In the genomic region with DNA sequence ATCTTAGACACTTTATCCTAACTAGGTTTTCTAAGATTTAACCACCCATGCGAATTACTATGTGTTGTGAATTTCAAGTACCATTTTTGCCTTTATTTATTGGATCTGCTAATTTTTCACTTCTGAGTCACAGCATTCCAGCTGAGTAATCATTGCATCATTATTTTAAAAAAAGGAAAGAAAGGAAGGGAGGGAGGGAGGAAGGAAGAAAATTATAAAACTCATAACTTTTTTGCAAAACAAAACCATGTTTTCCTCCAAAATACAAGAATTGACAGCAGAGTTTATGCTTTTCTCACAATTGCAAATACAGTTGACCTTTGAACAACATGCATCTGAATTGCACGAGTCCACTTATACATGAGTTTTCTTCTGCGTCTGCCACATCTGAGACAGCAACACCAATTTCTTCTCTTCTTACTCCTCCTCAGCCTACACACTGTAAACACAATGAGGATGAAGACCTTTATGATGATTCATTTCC, we compare ENCODE assay signal across 12 cellular contexts.
DNase-seq lines count a peak whose midpoint lies in the region; ATAC-seq and TF ChIP-seq lines count a peak whose summit lies in the region.
"Had no signal": no experiment of that assay in that cellular context is flagged by ENCODE, and none has a peak within 500 bp of the region (broad histone marks: within the 10 kb centered on the region; RNA-seq: fewer than 3 reads in every experiment).

No MANE protein-coding gene starts in this region.

- 0 out of 2 replicates have a peak overlapping the region, but pooled peaks have one; percentile 6 for H3K4me3 ChIP-seq in SJSA1
- peak overlapping the region; percentile 26 for H3K4me3 ChIP-seq in fibroblast of mammary gland (ENCODE audit: control insufficient read depth, low read depth, low read length)
- H3K4me3 ChIP-seq in skeletal muscle cell (ENCODE audit: low read depth, low read length): no peak overlapping the region
- H3K4me3 ChIP-seq in Peyer's patch: no peak overlapping the region
- H3K4me3 ChIP-seq: hepatocyte had no signal

- peak overlapping the region; percentile 86 for H3K27ac ChIP-seq in SJSA1
- H3K27ac ChIP-seq in Peyer's patch: no peak overlapping the region

- no peaks in the 10 kb centered on the region for H3K9me3 ChIP-seq in SJSA1 (replicated peaks)
- no peaks in the 10 kb centered on the region for H3K9me3 ChIP-seq in Peyer's patch

- TF ChIP-seq CTCF in fibroblast of mammary gland (conservative IDR thresholded peaks at IDR 0.05; ENCODE audit: control insufficient read depth, insufficient read depth, low read depth, low read length) (no peak), Peyer's patch (IDR thresholded peaks at IDR 0.05) (no peak)

- H3K27me3 ChIP-seq in SJSA1 (replicated peaks): no peaks in the 10 kb centered on the region
- H3K27me3 ChIP-seq in Peyer's patch: no peaks in the 10 kb centered on the region
- H3K27me3 ChIP-seq: hepatocyte had no signal

- H3K4me1 ChIP-seq in SJSA1 (replicated peaks) (peaks cover 35% of the 10 kb centered on the region), Peyer's patch (no peaks in the 10 kb centered on the region)

- ATAC-seq in HG03520 (IDR thresholded peaks at IDR 0.05; ENCODE audit: unreplicated experiment): no peak

- H3K36me3 ChIP-seq in SJSA1 (0 out of 2 replicates have a peak, but pooled peaks cover 2% of the 10 kb centered on the region), Peyer's patch (no peaks in the 10 kb centered on the region)

- TF ChIP-seq POLR2A in Peyer's patch (IDR thresholded peaks at IDR 0.05): no peak

- DNase-seq in GM04503 (ENCODE audit: low read depth) (peak; percentile 73), SJSA1 (ENCODE audit: low read depth in 1 of 2, low spot score in 2 of 2) (peak in 1 of 2 experiments; percentile 97), fibroblast of mammary gland (ENCODE audit: low read depth) (peak; percentile 86), skeletal muscle cell (ENCODE audit: low read depth) (peak; percentile 45), Peyer's patch (no peak), NCI-H1930 (lab: John Stamatoyannopoulos, UW) (no peak)
- no peak for DNase-seq in stimulated activated CD4-positive, alpha-beta T cell treated with anti-CD3 and anti-CD28 coated beads, Interleukin-15, amount 100 ng/mL, for 24 hours
- DNase-seq: central memory CD4-positive, alpha-beta T cell; NCI-H2171 treated with DMSO at 0.1 percent for 48 hours; nephron progenitor cell had no signal

Comparison
In these comparisons a context has a peak if more than half of its experiments do, and no peak if none do; other contexts are left out.
1. DNase-seq: peak in GM04503 (single experiment), fibroblast of mammary gland (single experiment) and skeletal muscle cell (single experiment); none in Peyer's patch (0 of 3), stimulated activated CD4-positive, alpha-beta T cell treated with anti-CD3 and anti-CD28 coated beads, Interleukin-15, amount 100 ng/mL, for 24 hours (single experiment) and NCI-H1930 (0 of 2).
2. H3K4me3 ChIP-seq: peak in SJSA1 (single experiment) and fibroblast of mammary gland (single experiment); none in skeletal muscle cell (single experiment) and Peyer's patch (0 of 4).